19 cellular contexts compared by ENCODE assay signal in the genomic region with DNA sequence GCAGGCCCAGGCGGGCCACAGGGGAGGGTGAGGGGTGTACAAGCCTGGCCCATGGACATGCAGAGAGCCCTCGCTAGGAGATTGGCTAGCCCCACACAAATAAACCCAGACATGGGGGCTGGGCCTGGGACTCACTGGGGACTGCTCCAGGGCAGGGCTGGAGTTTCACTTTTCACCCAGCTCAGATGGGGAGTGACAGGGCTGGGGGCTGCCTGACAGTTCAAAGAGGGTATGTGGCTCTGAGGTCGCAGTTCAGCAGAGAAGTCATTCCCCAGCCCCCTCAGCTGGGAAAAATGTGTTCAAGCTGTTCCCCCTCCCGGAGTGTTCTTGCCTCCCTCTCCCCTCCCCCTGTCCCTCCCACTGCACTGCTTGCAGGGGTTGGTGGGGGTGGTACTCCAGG.
"Had no signal": no experiment of that assay in that cellular context is flagged by ENCODE, and none has a peak within 500 bp of the region (broad histone marks: within the 10 kb centered on the region; RNA-seq: fewer than 3 reads in every experiment).

No MANE protein-coding gene starts in this region.

- DNase-seq: Kasumi-1, MV-4-11, NCI-H1048, NCI-H1105, NCI-H1417, NCI-H1436 treated with DMSO at 0.1 percent for 48 hours, NCI-H1694 treated with DMSO at 0.1 percent for 48 hours, NCI-H1930, NCI-H2081, NCI-H2107, NCI-H2227 treated with DMSO at 0.1 percent for 48 hours, NCI-H526 treated with DMSO at 0.1 percent for 48 hours, NCI-H748 treated with DMSO at 0.1 percent for 48 hours, Right ventricle myocardium superior, RPMI8226, SIG-M5 had no signal

- H3K36me3 ChIP-seq: SJSA1 had no signal

- H3K27me3 ChIP-seq: SJSA1 had no signal

- H3K4me3 ChIP-seq: K562, SJSA1, SK-N-MC had no signal

- ATAC-seq: K562 had no signal
